Comparison of ENCODE assay signal across 13 cellular contexts in genomic region chr16:22694887-22695382, GRCh38.
DNase-seq lines count a peak whose midpoint lies in the region; ATAC-seq and TF ChIP-seq lines count a peak whose summit lies in the region.
"Had no signal": no experiment of that assay in that cellular context is flagged by ENCODE, and none has a peak within 500 bp of the region (broad histone marks: within the 10 kb centered on the region; RNA-seq: fewer than 3 reads in every experiment).

No MANE protein-coding gene starts in this region.

- DNase-seq in AG10803 (ENCODE audit: low read depth) (peak; percentile 99), foreskin melanocyte (peak; percentile 71), COLO829 (ENCODE audit: low spot score) (no peak), pons (ENCODE audit: low spot score) (no peak), T-helper 9 cell (no peak)
- DNase-seq: activated CD4-positive, alpha-beta T cell treated with anti-CD3 and anti-CD28 coated beads for 36 hours; activated naive CD4-positive, alpha-beta T cell treated with Interleukin-2 at 50 U/mL for 16 hours; CD4-positive, CD25-positive, alpha-beta regulatory T cell; NCI-H2029 treated with DMSO at 0.1 percent for 48 hours; right lobe of liver had no signal

- H3K4me3 ChIP-seq in AG10803 (ENCODE audit: low read length) (peak overlapping the region; percentile 10), WI38 (ENCODE audit: low read depth, low read length) (peak overlapping the region; percentile 19), rectal smooth muscle tissue (ENCODE audit: low read length) (no peak overlapping the region)
- H3K4me3 ChIP-seq: right lobe of liver had no signal

- peaks cover 12% of the 10 kb centered on the region for H3K4me1 ChIP-seq in rectal smooth muscle tissue (ENCODE audit: control insufficient read depth, insufficient read depth, low read length)
- H3K4me1 ChIP-seq: right lobe of liver had no signal

- TF ChIP-seq CTCF in AG10803 (conservative IDR thresholded peaks at IDR 0.05; ENCODE audit: low read length) (no peak; the same call in 1 of the 2 replicates), WI38 (IDR thresholded peaks at IDR 0.05; ENCODE audit: low read depth, low read length) (no peak)

- H3K27ac ChIP-seq in rectal smooth muscle tissue (ENCODE audit: low read depth, low read length), result peak overlapping the region; percentile 89
- H3K27ac ChIP-seq: right lobe of liver had no signal

- no peak overlapping the region for H3K9ac ChIP-seq in rectal smooth muscle tissue (ENCODE audit: low read length)

- no peaks in the 10 kb centered on the region for H3K36me3 ChIP-seq in rectal smooth muscle tissue (ENCODE audit: control insufficient read depth, insufficient read depth, low read length)
- H3K36me3 ChIP-seq: right lobe of liver had no signal

- no peaks in the 10 kb centered on the region for H3K27me3 ChIP-seq in rectal smooth muscle tissue (ENCODE audit: control insufficient read depth, insufficient read depth, low read length)
- H3K27me3 ChIP-seq: right lobe of liver had no signal

- no peak for ATAC-seq in GM21360 (IDR thresholded peaks at IDR 0.05; ENCODE audit: unreplicated experiment)
- ATAC-seq: activated CD4-positive, alpha-beta T cell treated with anti-CD3 and anti-CD28 coated beads for 36 hours had no signal

Comparison
In these comparisons a context has a peak if more than half of its experiments do, and no peak if none do; other contexts are left out.
1. DNase-seq: peak in AG10803 (single experiment) and foreskin melanocyte (single experiment); none in COLO829 (single experiment), pons (single experiment) and T-helper 9 cell (single experiment).